Comparison of ENCODE assay signal across 15 cellular contexts in genomic region chr1:60825593-60825992, GRCh38.
DNase-seq lines count a peak whose midpoint lies in the region; ATAC-seq, FAIRE-seq and TF ChIP-seq lines count a peak whose summit lies in the region.
"Had no signal": no experiment of that assay in that cellular context is flagged by ENCODE, and none has a peak within 500 bp of the region (broad histone marks: within the 10 kb centered on the region; RNA-seq: fewer than 3 reads in every experiment).

No MANE protein-coding gene starts in this region.

- no peaks in the 10 kb centered on the region for H3K79me1 ChIP-seq in H1 (ENCODE audit: low read depth, low read length)

- intact Hi-C loops in HCT116 (cut with micrococcal nuclease): no loop called here

- H2BK120ac ChIP-seq in H1 (replicated peaks; ENCODE audit: low read depth, low read length): no peak overlapping the region

- H3K9ac ChIP-seq in HCT116 (ENCODE audit: low read length) (no peak overlapping the region), H1 (replicated peaks in 1 of 4; ENCODE audit: extremely low read depth in 1 of 4, low read depth in 3 of 4, low read length in 3 of 4) (no peak overlapping the region)

- FAIRE-seq in H1 (lab: Jason Lieb, UNC) (no peak), H54 (lab: Jason Lieb, UNC) (no peak)

- H2BK15ac ChIP-seq in H1 (ENCODE audit: low read length): no peak overlapping the region

- POLR2A ChIA-PET in HCT116 (lab: Charles Lee): no interaction called here
- POLR2A ChIA-PET in H1 (lab: Charles Lee; ENCODE audit: partially characterized antibody): no interaction called here

- H3K4ac ChIP-seq in H1 (replicated peaks; ENCODE audit: insufficient read length, low read depth, low read length): no peak overlapping the region

- H3K14ac ChIP-seq in H1 (ENCODE audit: insufficient read length): no peak overlapping the region

- H3K4me2 ChIP-seq in HCT116 (ENCODE audit: low read length) (no peak overlapping the region), H1 (ENCODE audit: insufficient read depth in 1 of 2, low read depth in 2 of 2, low read length in 2 of 2) (no peak overlapping the region)

- H2AFZ ChIP-seq in HCT116 (ENCODE audit: low read depth, low read length, poor library complexity, severe bottlenecking): no peak overlapping the region
- peak overlapping the region; percentile 17; the same call in 1 of the 2 replicates for H2AFZ ChIP-seq in H1 (ENCODE audit: low read length)

- BruUV-seq in HCT116 (replicated peaks; lab: Mats Ljungman, UMichigan): no TSS peak

- H3K9me3 ChIP-seq in HCT116 (ENCODE audit: control insufficient read depth in 1 of 2, insufficient read depth in 1 of 2, low read depth in 1 of 2, low read length in 2 of 2): no peaks in the 10 kb centered on the region
- no peaks in the 10 kb centered on the region for H3K9me3 ChIP-seq in H1 (ENCODE audit: insufficient read depth in 2 of 2, low read depth in 1 of 2, low read length in 1 of 2)
- H3K9me3 ChIP-seq: psoas muscle had no signal

- no peak overlapping the region for H2BK12ac ChIP-seq in H1 (ENCODE audit: low read depth, low read length)

- H3K18ac ChIP-seq in H1 (ENCODE audit: extremely low read depth, low read length): no peak overlapping the region

- RAD21 ChIA-PET in HCT116 (lab: Charles Lee; ENCODE audit: low non-redundant PET in 1 of 2, low total read pairs in 2 of 2, uncharacterized antibody in 2 of 2, unreplicated experiment in 2 of 2): no interaction called here

- H4K20me1 ChIP-seq in HCT116 (ENCODE audit: insufficient read depth) (no peaks in the 10 kb centered on the region), H1 (replicated peaks in 1 of 2; ENCODE audit: control insufficient read depth in 1 of 2, insufficient read depth in 2 of 2, low read length in 2 of 2) (no peaks in the 10 kb centered on the region)

- H4K91ac ChIP-seq in H1 (replicated peaks; ENCODE audit: insufficient read length, low read length): no peak overlapping the region

- no peak overlapping the region for H2AK5ac ChIP-seq in H1 (ENCODE audit: low read depth, low read length)

- H3K4me3 ChIP-seq in HCT116 (replicated peaks in 1 of 2; ENCODE audit: low read depth in 1 of 2, low read length in 2 of 2): no peak overlapping the region
- no peak overlapping the region for H3K4me3 ChIP-seq in H1 (ENCODE audit: extremely low read depth in 1 of 4, insufficient read depth in 2 of 4, low read depth in 3 of 4, low read length in 4 of 4)
- H3K4me3 ChIP-seq in retinal pigment epithelial cell (ENCODE audit: low read length): no peak overlapping the region
- H3K4me3 ChIP-seq: psoas muscle had no signal

- H3K27me3 ChIP-seq in HCT116 (ENCODE audit: insufficient read depth, low read length) (0 out of 2 replicates have a peak, but pooled peaks cover 3% of the 10 kb centered on the region), H1 (replicated peaks in 1 of 4; ENCODE audit: control insufficient read depth in 3 of 4, extremely low read depth in 1 of 4, insufficient read depth in 3 of 4, low read length in 3 of 4) (no peaks in the 10 kb centered on the region)

- H3K23ac ChIP-seq in H1 (ENCODE audit: insufficient read length): no peak overlapping the region

- WGBS in H1 (ENCODE audit: extremely low coverage in 1 of 2, insufficient coverage in 1 of 2, insufficient read length in 1 of 2, insufficient replicate concordance in 2 of 2, low coverage in 1 of 2, low lambda C conversion rate in 2 of 2, missing lambda C conversion rate in 1 of 2), 2 experiments: 75% methylated on average over 1 of the region's 1 CpG; no CpG with 5 or more reads in 1 of the 2 experiments

- TF ChIP-seq RAD21 in HCT116 (IDR thresholded peaks at IDR 0.05; ENCODE audit: low read depth) (no peak), H1 (IDR thresholded peaks at IDR 0.05 in 1 of 2, conservative IDR thresholded peaks at IDR 0.05 in 1 of 2; ENCODE audit: low read depth in 2 of 2, low read length in 2 of 2) (0 out of 4 replicates have a peak, but pooled peaks of 1 of the 2 experiments have one; percentile 15)

- TF ChIP-seq POLR2A in HCT116 (IDR thresholded peaks at IDR 0.05; ENCODE audit: borderline replicate concordance, extremely low read depth, insufficient read depth, insufficient read length): no peak
- no peak for TF ChIP-seq POLR2A in H1 (IDR thresholded peaks at IDR 0.05; ENCODE audit: control extremely low read depth in 1 of 2, low read depth in 2 of 2, low read length in 2 of 2)
- no peak for TF ChIP-seq POLR2A in H54 (IDR thresholded peaks at IDR 0.05; ENCODE audit: low read depth, low read length)

- no peak overlapping the region for H3K27ac ChIP-seq in HCT116 (ENCODE audit: low read depth, low read length)
- H3K27ac ChIP-seq in H1 (ENCODE audit: low read depth, low read length): no peak overlapping the region
- no peak overlapping the region for H3K27ac ChIP-seq in caudate nucleus (ENCODE audit: low read depth, low read length)
- H3K27ac ChIP-seq: psoas muscle had no signal

- H4K5ac ChIP-seq in H1 (ENCODE audit: insufficient read length, low read depth, low read length): no peak overlapping the region

- peak overlapping the region; percentile 41 for H4K8ac ChIP-seq in H1 (ENCODE audit: extremely low read depth, insufficient read depth, low read length)

- CTCF ChIA-PET in HCT116 (lab: Charles Lee): interaction anchor here (0.6 to 1.8 kb wide), 2 partner anchors 9 to 544 kb away, joined by 3 to 9 read pairs; no protein-coding TSS in a partner anchor
- CTCF ChIA-PET in H1 (lab: Charles Lee; ENCODE audit: partially characterized antibody): interaction anchor here (0.6 to 2.0 kb wide), 6 partner anchors 7 to 1675 kb away, joined by 3 to 7 read pairs (median 3); no protein-coding TSS in a partner anchor

- no peak overlapping the region for H2BK5ac ChIP-seq in H1 (ENCODE audit: low read depth, low read length)

- H3K23me2 ChIP-seq in H1 (ENCODE audit: low read depth, low read length): no peaks in the 10 kb centered on the region

- ATAC-seq in HCT116 (peak; percentile 79; the same call in 1 of the 2 replicates), HG02642 (IDR thresholded peaks at IDR 0.05; ENCODE audit: poor library complexity, unreplicated experiment) (no peak)
- ATAC-seq: psoas muscle had no signal

- H3K36me3 ChIP-seq in HCT116 (ENCODE audit: control insufficient read depth in 1 of 2, insufficient read depth in 2 of 2, low read length in 2 of 2): no peaks in the 10 kb centered on the region
- H3K36me3 ChIP-seq in H1 (ENCODE audit: control insufficient read depth in 2 of 4, insufficient read depth in 4 of 4, low read length in 3 of 4): no peaks in the 10 kb centered on the region

- H3K79me2 ChIP-seq in HCT116 (ENCODE audit: insufficient read depth, low read length) (no peaks in the 10 kb centered on the region), H1 (ENCODE audit: control insufficient read depth in 1 of 2, insufficient read depth in 2 of 2, low read length in 2 of 2) (no peaks in the 10 kb centered on the region)

- TF ChIP-seq EP300 in H1 (IDR thresholded peaks at IDR 0.05; ENCODE audit: borderline replicate concordance in 1 of 2, low read depth in 2 of 2, low read length in 2 of 2): no peak

- H2BK20ac ChIP-seq in H1 (ENCODE audit: low read length): no peak overlapping the region

- no peaks in the 10 kb centered on the region for H3K9me2 ChIP-seq in HCT116 (ENCODE audit: insufficient read depth)

- H3K56ac ChIP-seq in H1 (replicated peaks; ENCODE audit: insufficient read length, low read depth, low read length): no peak overlapping the region

- DNase-seq in HCT116 (ENCODE audit: low read depth, low spot score): peak; percentile 3
- peak; percentile 17 for DNase-seq in NCI-H1436 treated with DMSO at 0.1 percent for 48 hours (lab: John Stamatoyannopoulos, UW)
- no peak for DNase-seq in H1 (ENCODE audit: low read depth in 1 of 2, low spot score in 2 of 2)
- no peak for DNase-seq in retinal pigment epithelial cell (ENCODE audit: low read depth)
- DNase-seq in caudate nucleus (lab: John Stamatoyannopoulos, UW): no peak
- DNase-seq in H54 (ENCODE audit: insufficient read length, low spot score): no peak
- DNase-seq: activated CD4-positive, CD25-positive, alpha-beta regulatory T cell; activated T-cell treated with anti-CD3 and anti-CD28 coated beads for 4 hours; amniotic stem cell; CD8-positive, alpha-beta memory T cell; hippocampal formation; mesenchymal stem cell; psoas muscle; SHP77 treated with DMSO at 0.1 percent for 48 hours had no signal

- TF ChIP-seq CTCF in HCT116 (IDR thresholded peaks at IDR 0.05 in 2 of 3, conservative IDR thresholded peaks at IDR 0.05 in 1 of 3; ENCODE audit: borderline replicate concordance in 1 of 3, insufficient read depth in 1 of 3, low read depth in 2 of 3, low read length in 2 of 3) (peak in 2 of 3 experiments; percentile 45 to 50; a peak in 4 of 6 replicates), H1 (IDR thresholded peaks at IDR 0.05; ENCODE audit: control extremely low read depth in 1 of 3, insufficient read depth in 1 of 3, low read depth in 1 of 3, low read length in 3 of 3) (peak in 1 of 3 experiments; percentile 31; a peak in 1 of 4 replicates), retinal pigment epithelial cell (conservative IDR thresholded peaks at IDR 0.05; ENCODE audit: low read depth, low read length) (peak; percentile 39)

- H3K4me1 ChIP-seq in HCT116 (ENCODE audit: control insufficient read depth in 1 of 2, insufficient read depth in 2 of 2, low read length in 2 of 2) (no peaks in the 10 kb centered on the region), H1 (replicated peaks in 1 of 4; ENCODE audit: control insufficient read depth in 3 of 4, insufficient read depth in 4 of 4, low read length in 3 of 4) (no peaks in the 10 kb centered on the region)
- H3K4me1 ChIP-seq: psoas muscle had no signal

TF ChIP-seq in HCT116, 20 proteins besides CTCF, POLR2A, EP300 and RAD21 (continues in another document):
- TF ChIP-seq TCF7L2 (IDR thresholded peaks at IDR 0.05; ENCODE audit: borderline replicate concordance, extremely low read depth, insufficient read depth, insufficient read length): peak; percentile 69

TF ChIP-seq in H1, 55 proteins besides CTCF, POLR2A, EP300 and RAD21:
- TF ChIP-seq HDAC2 (IDR thresholded peaks at IDR 0.05; ENCODE audit: borderline replicate concordance in 1 of 2, low read depth in 2 of 2, low read length in 2 of 2): no peak
- TF ChIP-seq KDM5A (IDR thresholded peaks at IDR 0.05; ENCODE audit: low read length): no peak
- no peak for TF ChIP-seq PHF8 (conservative IDR thresholded peaks at IDR 0.05; ENCODE audit: low read depth, low read length)
- TF ChIP-seq NANOG (IDR thresholded peaks at IDR 0.05; ENCODE audit: insufficient read depth, low read depth, low read length, poor library complexity, severe bottlenecking): no peak

Comparison
In these comparisons a context has a peak if more than half of its experiments do, and no peak if none do; other contexts are left out.
1. DNase-seq: peak in HCT116 (single experiment) and NCI-H1436 treated with DMSO at 0.1 percent for 48 hours (single experiment); none in H1 (0 of 2), retinal pigment epithelial cell (single experiment), caudate nucleus (0 of 61) and H54 (single experiment).